In genomic region chr9:99822096-99822595, GRCh38 we compare ENCODE assay signal across 8 cellular contexts. TPM values are rescaled to one million over a fixed set of nuclear protein-coding genes. Genes with fewer than 3 reads are reported as not detected.
DNase-seq lines count a peak whose midpoint lies in the region; ATAC-seq and TF ChIP-seq lines count a peak whose summit lies in the region.

No MANE protein-coding gene starts in this region.

- BruUV-seq in A673 (replicated peaks; lab: Mats Ljungman, UMichigan) = no TSS peak

- H3K9ac ChIP-seq in skeletal muscle satellite cell (ENCODE audit: low read depth, low read length) = peak overlapping the region; percentile 94

- H3K9me3 ChIP-seq in A673 (ENCODE audit: low read depth, low read length, poor library complexity, severe bottlenecking) (no peaks in the 10 kb centered on the region), right cardiac atrium (ENCODE audit: control insufficient read depth, low read length) (no peaks in the 10 kb centered on the region), skeletal muscle satellite cell (replicated peaks; ENCODE audit: low read length) (no peaks in the 10 kb centered on the region)

- H3K4me3 ChIP-seq in A673 (ENCODE audit: low read depth, low read length, poor library complexity, severe bottlenecking) (peak overlapping the region; percentile 85), right cardiac atrium (ENCODE audit: low read length) (peak overlapping the region; percentile 74), skeletal muscle satellite cell (ENCODE audit: low read length) (peak overlapping the region; percentile 83)

- peaks cover 3% of the 10 kb centered on the region for H3K36me3 ChIP-seq in A673 (ENCODE audit: insufficient read depth, low read length, poor library complexity, severe bottlenecking)
- H3K36me3 ChIP-seq in skeletal muscle satellite cell (ENCODE audit: insufficient read depth, low read length) = no peaks in the 10 kb centered on the region

- H3K4me2 ChIP-seq in skeletal muscle satellite cell (ENCODE audit: low read length) = peak overlapping the region; percentile 98

- H3K27me3 Mint-ChIP-seq in activated CD8-positive, alpha-beta T cell treated with anti-CD3 and anti-CD28 coated beads for 36 hours = no peaks in the 10 kb centered on the region

- CTCF ChIA-PET in A673 (lab: Charles Lee) = no interaction called here
- CTCF ChIA-PET in activated CD8-positive, alpha-beta T cell treated with anti-CD3 and anti-CD28 coated beads for 36 hours (lab: Charles Lee) = interaction anchor here (0.9 to 2.5 kb wide), 2 partner anchors 11 to 74 kb away, joined by 3 to 9 read pairs; no protein-coding TSS in a partner anchor

- H3K4me1 ChIP-seq in A673 (ENCODE audit: insufficient read depth, low read length, poor library complexity, severe bottlenecking) (peaks cover 20% of the 10 kb centered on the region), right cardiac atrium (ENCODE audit: control insufficient read depth, insufficient read depth, low read length) (no peaks in the 10 kb centered on the region), skeletal muscle satellite cell (ENCODE audit: control insufficient read depth, insufficient read depth, low read length) (peaks cover 23% of the 10 kb centered on the region)

- H3K36me3 Mint-ChIP-seq in activated CD8-positive, alpha-beta T cell treated with anti-CD3 and anti-CD28 coated beads for 36 hours (ENCODE audit: low read depth) = peaks cover 51% of the 10 kb centered on the region

- intact Hi-C loops in A673 (cut with micrococcal nuclease; ENCODE audit: unreplicated experiment) = loop anchor here (2.0 to 10.0 kb wide), 11 partner anchors 85 to 775 kb away; partner anchors contain the start of genes ALG2, ERP44, INVS and SEC61B
- intact Hi-C loops in activated CD8-positive, alpha-beta T cell treated with anti-CD3 and anti-CD28 coated beads for 36 hours (cut with micrococcal nuclease) = loop anchor here (5.0 kb wide), 4 partner anchors 85 to 640 kb away; partner anchors contain the start of gene STX17
- intact Hi-C loops in right cardiac atrium (cut with DNase I) = loop anchor here in 2 of 4 donors (5.0 to 10.0 kb wide), 3 partner anchors 83 to 465 kb away; partner anchors contain the start of genes STX17 (in 2 of the 2), ERP44 (in 1 of the 2) and INVS (in 1 of the 2)

- no peaks in the 10 kb centered on the region for H3K27me3 ChIP-seq in A673 (replicated peaks; ENCODE audit: insufficient read depth, low read depth, low read length, poor library complexity)
- no peaks in the 10 kb centered on the region for H3K27me3 ChIP-seq in right cardiac atrium (ENCODE audit: control insufficient read depth, insufficient read depth)
- H3K27me3 ChIP-seq in skeletal muscle satellite cell (ENCODE audit: control insufficient read depth, insufficient read depth, low read length) = peaks cover 28% of the 10 kb centered on the region

- H3K4me3 Mint-ChIP-seq in activated CD8-positive, alpha-beta T cell treated with anti-CD3 and anti-CD28 coated beads for 36 hours = peak overlapping the region; percentile 100

- no peaks in the 10 kb centered on the region for H3K9me3 Mint-ChIP-seq in activated CD8-positive, alpha-beta T cell treated with anti-CD3 and anti-CD28 coated beads for 36 hours

- DNase-seq in A673 (ENCODE audit: low spot score) = no peak
- DNase-seq in GM20000 (ENCODE audit: low spot score) = peak; percentile 39
- no peak for DNase-seq in activated CD8-positive, alpha-beta T cell treated with anti-CD3 and anti-CD28 coated beads for 36 hours
- no peak for DNase-seq in right cardiac atrium
- no peak for DNase-seq in NCI-H345 (lab: John Stamatoyannopoulos, UW)
- no peak for DNase-seq in NK-92 (lab: John Stamatoyannopoulos, UW; ENCODE audit: unreplicated experiment)

- peaks cover 39% of the 10 kb centered on the region for H3K4me1 Mint-ChIP-seq in activated CD8-positive, alpha-beta T cell treated with anti-CD3 and anti-CD28 coated beads for 36 hours (ENCODE audit: low read depth)

- H3K27ac ChIP-seq in A673 (ENCODE audit: low read depth, low read length, poor library complexity, severe bottlenecking) (peak overlapping the region; percentile 80), right cardiac atrium (ENCODE audit: low read length) (peak overlapping the region; percentile 76)

- POLR2A ChIA-PET in A673 (lab: Charles Lee; ENCODE audit: low non-redundant PET) = interaction anchor here (0.7 kb wide), 1 partner anchor 216 kb away, joined by 3 read pairs; no protein-coding TSS in a partner anchor
- POLR2A ChIA-PET in activated CD8-positive, alpha-beta T cell treated with anti-CD3 and anti-CD28 coated beads for 36 hours (lab: Charles Lee) = interaction anchor here (1.2 to 1.5 kb wide), 4 partner anchors 11 to 83 kb away, joined by 3 to 6 read pairs (median 4); no protein-coding TSS in a partner anchor

- ATAC-seq in activated CD8-positive, alpha-beta T cell treated with anti-CD3 and anti-CD28 coated beads for 36 hours = no peak
- ATAC-seq in right cardiac atrium (peak; percentile 0), esophagus mucosa (no peak)

- TF ChIP-seq CTCF in A673 (conservative IDR thresholded peaks at IDR 0.05; ENCODE audit: low read depth, low read length) = no peak
- TF ChIP-seq CTCF in GM20000 (IDR thresholded peaks at IDR 0.05; ENCODE audit: extremely low read depth, missing control alignments) = no peak
- TF ChIP-seq CTCF in activated CD8-positive, alpha-beta T cell treated with anti-CD3 and anti-CD28 coated beads for 36 hours (IDR thresholded peaks at IDR 0.05) = no peak

- peak overlapping the region; percentile 98 for H3K27ac Mint-ChIP-seq in activated CD8-positive, alpha-beta T cell treated with anti-CD3 and anti-CD28 coated beads for 36 hours

- WGBS in right cardiac atrium = under 1% methylated on average over 34 of the region's 34 CpGs

RNA-seq across cellular contexts. Expression of gene NR4A3, which starts 0.5 kb away (rescaled TPM):
- total RNA-seq in A673 (2021) (6.4 and 6.6 TPM in 2 replicates), right cardiac atrium (10 to 100 TPM in 1 of 4 donors, 1 to 10 TPM in 3; 4.1 to 98.5 (median 6.3) TPM), esophagus mucosa (0.24 TPM)
- total RNA-seq in activated CD8-positive, alpha-beta T cell treated with anti-CD3 and anti-CD28 coated beads for 36 hours = 100 to 1,000 TPM; 112 to 113 TPM
- polyA plus RNA-seq in right cardiac atrium = 57.4 TPM
- under 0.01 TPM in 1 of 2 replicates, not detected in the other for total RNA-seq in skeletal muscle satellite cell (2012; rRNA removed)

Comparison
In these comparisons a context has a peak if more than half of its experiments do, and no peak if none do; other contexts are left out.
1. ATAC-seq: peak in right cardiac atrium (2 of 2); none in activated CD8-positive, alpha-beta T cell treated with anti-CD3 and anti-CD28 coated beads for 36 hours (single experiment) and esophagus mucosa (single experiment).
2. Peak in every context shown above with its lines, with median percentiles within 50 percentile points of each other: H3K4me3 ChIP-seq.